In genomic region chr7:102695153-102695552, GRCh38 we compare ENCODE assay signal across 11 cellular contexts. TPM values are rescaled to one million over a fixed set of nuclear protein-coding genes. Genes with fewer than 3 reads are reported as not detected.
"Had no signal": no experiment of that assay in that cellular context is flagged by ENCODE, and none has a peak within 500 bp of the region (broad histone marks: within the 10 kb centered on the region; RNA-seq: fewer than 3 reads in every experiment).

No MANE protein-coding gene starts in this region.

RNA-seq across cellular contexts. Expression of gene SPDYE2B, which starts 45.0 kb away (rescaled TPM):
- total RNA-seq: adrenal gland, cardiac septum, esophagus muscularis mucosa, fibroblast of villous mesenchyme, liver, mesenteric fat pad, osteoblast, psoas muscle, right lobe of liver, vagina had no signal
- polyA plus RNA-seq: adrenal gland, neural cell, psoas muscle had no signal
